In the genomic region with DNA sequence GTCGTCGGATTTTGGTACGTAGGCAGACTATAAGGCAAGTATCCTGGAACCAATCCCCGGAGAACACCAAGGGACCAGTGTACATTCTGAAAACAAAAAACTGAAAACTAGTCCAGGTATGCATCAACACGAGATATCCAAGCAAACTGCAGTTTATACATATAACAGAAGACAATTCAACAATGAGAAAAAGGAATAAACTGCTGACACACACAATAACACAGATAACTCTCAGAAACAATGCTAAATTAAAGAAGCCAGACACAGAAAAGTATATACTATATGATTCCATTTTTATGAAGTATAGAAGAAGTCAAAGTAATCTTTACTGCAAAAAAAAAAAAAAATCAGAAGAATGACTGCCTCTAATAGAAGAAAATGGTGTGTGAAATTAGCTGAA, we compare ENCODE assay signal across 16 cellular contexts. TPM values are rescaled to one million over a fixed set of nuclear protein-coding genes. Genes with fewer than 3 reads are reported as not detected.
DNase-seq lines count a peak whose midpoint lies in the region; ATAC-seq and TF ChIP-seq lines count a peak whose summit lies in the region.
"Had no signal": no experiment of that assay in that cellular context is flagged by ENCODE, and none has a peak within 500 bp of the region (broad histone marks: within the 10 kb centered on the region; RNA-seq: fewer than 3 reads in every experiment).

No MANE protein-coding gene starts in this region.

- peak overlapping the region; percentile 90 for H3K4me2 ChIP-seq in Loucy (ENCODE audit: low read depth, low read length, poor library complexity, severe bottlenecking)

- in situ Hi-C loops in G401 (cut with HindIII; ENCODE audit: low sequenced_read_pairs), result no loop called here

- H3K4me3 Mint-ChIP-seq in neural crest cell, result peak overlapping the region; percentile 25
- H3K4me3 Mint-ChIP-seq: CD4-positive, alpha-beta T cell; H9; IgD-negative memory B cell had no signal

- H4K20me1 ChIP-seq in Loucy (ENCODE audit: insufficient read depth, low read length, poor library complexity, severe bottlenecking), result peaks cover 88% of the 10 kb centered on the region

- ATAC-seq in upper lobe of left lung (ENCODE audit: low FRiP score in 2 of 2), result no peak

- no peak overlapping the region for H3K27ac Mint-ChIP-seq in neural crest cell (ENCODE audit: unreplicated experiment)
- H3K27ac Mint-ChIP-seq: CD4-positive, alpha-beta T cell; H9; IgD-negative memory B cell had no signal

- H3K4me1 Mint-ChIP-seq in neural crest cell, result peaks cover 48% of the 10 kb centered on the region

- H2AFZ ChIP-seq in Loucy (ENCODE audit: low read length), result no peak overlapping the region

- no peaks in the 10 kb centered on the region for H3K27me3 ChIP-seq in Loucy (ENCODE audit: insufficient read depth, low read length, poor library complexity, severe bottlenecking)
- H3K27me3 ChIP-seq in upper lobe of left lung, result no peaks in the 10 kb centered on the region
- H3K27me3 ChIP-seq: BE2C had no signal

- POLR2A ChIA-PET in GM10248 (lab: Yijun Ruan, JAX), result no interaction called here

- H3F3A ChIP-seq in Loucy (ENCODE audit: low read depth), result peaks cover 6% of the 10 kb centered on the region

- H3K36me3 ChIP-seq in Loucy (ENCODE audit: insufficient read depth, low read length) (no peaks in the 10 kb centered on the region; the same call in 1 of the 2 replicates), upper lobe of left lung (no peaks in the 10 kb centered on the region)
- H3K36me3 ChIP-seq: BE2C had no signal

- H3K9ac ChIP-seq in Loucy (ENCODE audit: low read depth, low read length, poor library complexity, severe bottlenecking), result peak overlapping the region; percentile 43

- TF ChIP-seq CTCF in Loucy (conservative IDR thresholded peaks at IDR 0.05; ENCODE audit: low read length) (no peak), neural crest cell (conservative IDR thresholded peaks at IDR 0.05) (no peak), upper lobe of left lung (IDR thresholded peaks at IDR 0.05) (no peak), GM10248 (IDR thresholded peaks at IDR 0.05; ENCODE audit: control extremely low read depth, extremely low read depth, low read depth, missing control alignments) (no peak)

- 88 to 93% methylated on average over 5 of the region's 5 CpGs for WGBS in upper lobe of left lung, 2 donors

- H3K4me3 ChIP-seq in Loucy (ENCODE audit: low read length, poor library complexity, severe bottlenecking), result peak overlapping the region; percentile 87
- no peak overlapping the region for H3K4me3 ChIP-seq in upper lobe of left lung

- peaks cover 3% of the 10 kb centered on the region for H3K9me3 Mint-ChIP-seq in neural crest cell
- H3K9me3 Mint-ChIP-seq: CD4-positive, alpha-beta T cell had no signal

- peaks cover 100% of the 10 kb centered on the region for H3K79me2 ChIP-seq in Loucy (ENCODE audit: insufficient read depth, low read length)

- CTCF ChIA-PET in GM10248 (lab: Yijun Ruan, JAX), result no interaction called here

- no peak for TF ChIP-seq POLR2A in upper lobe of left lung (IDR thresholded peaks at IDR 0.05)

- peaks cover 6% of the 10 kb centered on the region for H3K36me3 Mint-ChIP-seq in neural crest cell (ENCODE audit: low read depth)

- H3K27ac ChIP-seq in upper lobe of left lung, result no peak overlapping the region
- H3K27ac ChIP-seq: C4-2B, HL-60 had no signal

- no peaks in the 10 kb centered on the region for H3K27me3 Mint-ChIP-seq in neural crest cell (ENCODE audit: low read depth)
- H3K27me3 Mint-ChIP-seq: CD4-positive, alpha-beta T cell; IgD-negative memory B cell had no signal

- H3K9me3 ChIP-seq in Loucy (ENCODE audit: insufficient read depth, low read depth, low read length) (no peaks in the 10 kb centered on the region), upper lobe of left lung (no peaks in the 10 kb centered on the region)
- H3K9me3 ChIP-seq: BE2C, Caco-2 had no signal

- no peak for TF ChIP-seq EP300 in upper lobe of left lung (IDR thresholded peaks at IDR 0.05)

- DNase-seq in G401 (ENCODE audit: low spot score) (peak; percentile 6), neural crest cell (ENCODE audit: low read depth, low spot score) (no peak), C1 segment of cervical spinal cord (lab: John Stamatoyannopoulos, UW) (no peak), upper lobe of left lung (no peak), GM10248 (ENCODE audit: extremely low spot score) (no peak)
- DNase-seq: ACHN; BE2C; Caco-2; CD4-positive, alpha-beta T cell; GDM1; H9; KG1 had no signal

- H3K4me1 ChIP-seq in Loucy (ENCODE audit: insufficient read depth, low read length, poor library complexity, severe bottlenecking), result peaks cover 47% of the 10 kb centered on the region
- peaks cover 19 to 49% (median 32%) of the 10 kb centered on the region in 4 donors for H3K4me1 ChIP-seq in upper lobe of left lung

- H3K9me2 ChIP-seq in Loucy (replicated peaks; ENCODE audit: low read depth, low read length), result no peaks in the 10 kb centered on the region

RNA-seq across cellular contexts. Expression of gene ROCK2, which starts 5.9 kb away (rescaled TPM):
- total RNA-seq in G401 (2014; rRNA removed; shearing (Covaris generic)), result 13.8 and 24.0 TPM in 2 replicates
- total RNA-seq in neural crest cell (47.2 and 53.7 TPM in 2 replicates), upper lobe of left lung (10 to 100 TPM; 37.6 to 99.7 (median 56.2) TPM)
